In the genomic region with DNA sequence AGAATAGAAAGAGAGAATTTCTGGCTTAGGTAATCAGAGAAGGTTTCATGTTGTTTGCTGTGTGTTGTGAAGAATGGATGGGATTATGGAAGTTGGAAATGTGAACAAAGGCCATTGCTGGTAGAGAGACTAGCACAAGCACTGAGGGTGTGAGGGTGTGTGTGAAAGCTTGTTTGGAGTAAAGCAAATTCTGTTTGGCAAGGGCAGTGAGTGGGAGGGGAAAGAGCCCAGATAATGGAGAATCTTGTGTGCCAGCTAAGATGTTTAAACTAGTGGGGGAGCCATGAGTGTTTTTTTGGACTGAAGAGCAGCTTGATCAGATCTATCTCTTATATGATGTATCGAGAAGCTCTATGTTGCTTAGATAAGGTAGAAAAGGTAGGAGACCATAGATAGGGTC, we compare ENCODE assay signal across 25 cellular contexts.
"Had no signal": no experiment of that assay in that cellular context is flagged by ENCODE, and none has a peak within 500 bp of the region (broad histone marks: within the 10 kb centered on the region; RNA-seq: fewer than 3 reads in every experiment).

No MANE protein-coding gene starts in this region.

- ATAC-seq: naive thymus-derived CD8-positive, alpha-beta T cell; natural killer cell treated with Interleukin-12 subunit alpha and Interleukin-12 subunit beta and Interleukin-15 and Interleukin-18, amount 100 ng/mL, for 72 hours; psoas muscle; right lobe of liver; stimulated activated effector memory CD8-positive, alpha-beta T cell treated with anti-CD3 and anti-CD28 coated beads, Interleukin-12 subunit alpha, Interleukin-12 subunit beta, amount 100 ng/mL, for 72 hours; stimulated activated naive B cell treated with anti-CD40 and anti-IgM and Interleukin-4, amounts not matched to agents 10 μg/mL and 1 μg/mL and 100 μg/mL, for 72 hours; upper lobe of right lung had no signal

- H3K4me3 ChIP-seq: ovary, psoas muscle, right lobe of liver, sigmoid colon, stomach, tibial artery, transverse colon, upper lobe of right lung, uterus had no signal

- H3K9me3 ChIP-seq: ovary, right lobe of liver had no signal

- H3K36me3 ChIP-seq: neutrophil, ovary, right lobe of liver, sigmoid colon, stomach, transverse colon, upper lobe of right lung, uterus had no signal

- DNase-seq: naive thymus-derived CD8-positive, alpha-beta T cell; nephron progenitor cell; nucleus accumbens; posterior cingulate gyrus; psoas muscle; right cardiac atrium; right lobe of liver; sigmoid colon; small intestine; stimulated activated CD4-positive, alpha-beta T cell treated with anti-CD3 and anti-CD28 coated beads, Interleukin-15, amount 100 ng/mL, for 24 hours; stimulated activated CD4-positive, alpha-beta T cell treated with anti-CD3 and anti-CD28 coated beads, Interleukin-2, amount 100 ng/mL, for 24 hours; stimulated activated CD4-positive, alpha-beta T cell treated with anti-CD3 and anti-CD28 coated beads, Interleukin-2, amount 100 ng/mL, for 48 hours; stimulated activated CD4-positive, alpha-beta T cell treated with anti-CD3 and anti-CD28 coated beads, Interleukin-4, amount 100 ng/mL, for 24 hours; stimulated activated naive B cell treated with anti-CD40 and anti-IgM and Interleukin-4, amounts not matched to agents 10 μg/mL and 1 μg/mL and 100 μg/mL, for 72 hours; stimulated activated naive CD4-positive, alpha-beta T cell treated with Interleukin-2 at 50 U/mL for 16 hours; stomach; tibial artery; transverse colon; upper lobe of right lung; uterus had no signal

- H3K27ac ChIP-seq: neutrophil, ovary, parathyroid adenoma, psoas muscle, right lobe of liver, stomach, tibial artery, transverse colon, upper lobe of right lung, uterus had no signal

- H3K4me1 ChIP-seq: parathyroid adenoma, psoas muscle, right lobe of liver, tibial artery had no signal
